ENCODE assay signal across 17 cellular contexts in the genomic region with DNA sequence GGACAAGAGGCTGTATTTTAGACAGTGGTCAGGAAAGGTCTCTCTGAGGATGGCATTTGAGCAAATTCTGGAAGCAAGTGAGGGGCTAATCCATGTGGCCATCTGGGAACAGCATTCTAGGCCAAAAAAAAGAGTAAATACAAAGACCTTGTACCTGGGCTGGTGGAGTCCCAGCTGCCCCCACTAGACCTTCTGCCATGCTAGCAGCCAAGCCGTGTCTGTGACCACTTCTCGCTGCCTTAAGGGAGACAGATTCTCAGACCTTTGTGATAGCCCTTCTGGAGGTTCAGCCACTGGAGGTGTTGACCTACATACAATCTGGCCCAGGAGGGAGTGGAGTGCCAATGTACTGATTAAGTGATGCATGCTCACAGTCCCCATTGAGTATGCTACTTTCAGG.
A peak's percentile ranks its signal among the peaks of the same experiment; 100 is the strongest.
DNase-seq lines count a peak whose midpoint lies in the region; ATAC-seq and TF ChIP-seq lines count a peak whose summit lies in the region.
"Had no signal": no experiment of that assay in that cellular context is flagged by ENCODE, and none has a peak within 500 bp of the region (broad histone marks: within the 10 kb centered on the region; RNA-seq: fewer than 3 reads in every experiment).

No MANE protein-coding gene starts in this region.

- H3K9me3 ChIP-seq in CD4-positive, alpha-beta T cell (ENCODE audit: control insufficient read depth, low read length), result peaks cover 5% of the 10 kb centered on the region
- peaks cover 19% of the 10 kb centered on the region for H3K9me3 ChIP-seq in H9 (ENCODE audit: control insufficient read depth, low read depth, low read length)
- H3K9me3 ChIP-seq: HAP-1 had no signal

- no peak overlapping the region for H2BK5ac ChIP-seq in H9 (ENCODE audit: insufficient read length, low read length)

- H2BK120ac ChIP-seq in H9 (ENCODE audit: low read depth, low read length, poor library complexity, severe bottlenecking), result no peak overlapping the region

- no peak overlapping the region for H2BK12ac ChIP-seq in H9 (ENCODE audit: insufficient read length, low read depth, low read length)

- 0 out of 2 replicates have a peak, but pooled peaks cover 2% of the 10 kb centered on the region for H3K79me2 ChIP-seq in H9 (ENCODE audit: insufficient read depth, low read length)

- H3K4me1 ChIP-seq in H9 (ENCODE audit: insufficient read depth, low read length), result no peaks in the 10 kb centered on the region
- H3K4me1 ChIP-seq: HAP-1 had no signal

- H3K27me3 ChIP-seq in CD4-positive, alpha-beta T cell (ENCODE audit: control insufficient read depth, insufficient read depth, low read length), result no peaks in the 10 kb centered on the region
- no peaks in the 10 kb centered on the region for H3K27me3 ChIP-seq in H9 (ENCODE audit: insufficient read depth, low read length)

- H3K23me2 ChIP-seq in H9 (ENCODE audit: insufficient read length, low read depth, low read length, poor library complexity, severe bottlenecking), result no peaks in the 10 kb centered on the region

- peaks cover 64% of the 10 kb centered on the region for H3K4me1 Mint-ChIP-seq in activated CD8-positive, alpha-beta T cell treated with anti-CD3 and anti-CD28 coated beads for 36 hours (ENCODE audit: low read depth)
- H3K4me1 Mint-ChIP-seq in activated CD8-positive, alpha-beta T cell treated with anti-CD3 and anti-CD28 coated beads, Interleukin-2, amount 10 ng/mL, durations not matched to agents 7 days and 5 days (ENCODE audit: low read depth), result peaks cover 41% of the 10 kb centered on the region
- H3K4me1 Mint-ChIP-seq in CD4-positive, alpha-beta T cell (ENCODE audit: low read depth), result peaks cover 60% of the 10 kb centered on the region
- peaks cover 51% of the 10 kb centered on the region for H3K4me1 Mint-ChIP-seq in activated T-helper 2 cell treated with anti-CD3 and anti-CD28 coated beads, Interferon-gamma antibody, Interleukin-2, Interleukin-4, amounts not matched to agents 10 μg/mL and 5 μg/mL and 100 μg/mL, durations not matched to agents 14 hours and 24 hours and 36 hours (ENCODE audit: low read depth)
- peaks cover 35% of the 10 kb centered on the region for H3K4me1 Mint-ChIP-seq in nephron
- H3K4me1 Mint-ChIP-seq in H9, result no peaks in the 10 kb centered on the region

- H3K27ac ChIP-seq in CD4-positive, alpha-beta T cell (ENCODE audit: low read depth, low read length), result no peak overlapping the region
- H3K27ac ChIP-seq in H9 (ENCODE audit: insufficient read length, low read depth, low read length), result no peak overlapping the region
- H3K27ac ChIP-seq: KMS-11 had no signal

- no peaks in the 10 kb centered on the region for H3K27me3 Mint-ChIP-seq in activated CD8-positive, alpha-beta T cell treated with anti-CD3 and anti-CD28 coated beads for 36 hours
- H3K27me3 Mint-ChIP-seq in activated CD8-positive, alpha-beta T cell treated with anti-CD3 and anti-CD28 coated beads, Interleukin-2, amount 10 ng/mL, durations not matched to agents 7 days and 5 days (ENCODE audit: low read depth), result no peaks in the 10 kb centered on the region
- H3K27me3 Mint-ChIP-seq in CD4-positive, alpha-beta T cell, result no peaks in the 10 kb centered on the region
- H3K27me3 Mint-ChIP-seq in activated T-helper 2 cell treated with anti-CD3 and anti-CD28 coated beads, Interferon-gamma antibody, Interleukin-2, Interleukin-4, amounts not matched to agents 10 μg/mL and 5 μg/mL and 100 μg/mL, durations not matched to agents 14 hours and 24 hours and 36 hours (ENCODE audit: low read depth), result no peaks in the 10 kb centered on the region
- H3K27me3 Mint-ChIP-seq in nephron (ENCODE audit: low read depth) (no peaks in the 10 kb centered on the region), H9 (ENCODE audit: low read depth) (no peaks in the 10 kb centered on the region)

- H2AK5ac ChIP-seq in H9 (ENCODE audit: insufficient read length, low read length), result no peak overlapping the region

- peaks cover 78% of the 10 kb centered on the region for H3K36me3 Mint-ChIP-seq in activated CD8-positive, alpha-beta T cell treated with anti-CD3 and anti-CD28 coated beads for 36 hours (ENCODE audit: low read depth)
- H3K36me3 Mint-ChIP-seq in activated CD8-positive, alpha-beta T cell treated with anti-CD3 and anti-CD28 coated beads, Interleukin-2, amount 10 ng/mL, durations not matched to agents 7 days and 5 days (ENCODE audit: low read depth), result peaks cover 9% of the 10 kb centered on the region
- H3K36me3 Mint-ChIP-seq in CD4-positive, alpha-beta T cell (ENCODE audit: low read depth), result peaks cover 6% of the 10 kb centered on the region
- peaks cover 87% of the 10 kb centered on the region for H3K36me3 Mint-ChIP-seq in activated T-helper 2 cell treated with anti-CD3 and anti-CD28 coated beads, Interferon-gamma antibody, Interleukin-2, Interleukin-4, amounts not matched to agents 10 μg/mL and 5 μg/mL and 100 μg/mL, durations not matched to agents 14 hours and 24 hours and 36 hours (ENCODE audit: low read depth)
- H3K36me3 Mint-ChIP-seq in nephron (ENCODE audit: low read depth) (no peaks in the 10 kb centered on the region), H9 (ENCODE audit: insufficient read depth in 1 of 3, low read depth in 3 of 3) (peaks cover 0 to 15% (median 2%) of the 10 kb centered on the region in 3 experiments; a peak in 4 of 7 replicates)
- H3K36me3 Mint-ChIP-seq: CD14-positive monocyte had no signal

- no peak overlapping the region for H4K91ac ChIP-seq in H9 (ENCODE audit: insufficient read length, low read depth, low read length)

- no peak overlapping the region for H2AFZ ChIP-seq in H9 (ENCODE audit: low read length)

- CTCF ChIA-PET in activated CD8-positive, alpha-beta T cell treated with anti-CD3 and anti-CD28 coated beads for 36 hours (lab: Charles Lee), result no interaction called here
- CTCF ChIA-PET in activated CD8-positive, alpha-beta T cell treated with anti-CD3 and anti-CD28 coated beads, Interleukin-2, amount 10 ng/mL, durations not matched to agents 7 days and 5 days (lab: Charles Lee), result no interaction called here
- CTCF ChIA-PET in CD4-positive, alpha-beta T cell (lab: Charles Lee), result no interaction called here

- no peak overlapping the region for H4K8ac ChIP-seq in H9 (replicated peaks; ENCODE audit: insufficient read length, low read depth, low read length)

- peaks cover 10% of the 10 kb centered on the region for H3K9me3 Mint-ChIP-seq in activated CD8-positive, alpha-beta T cell treated with anti-CD3 and anti-CD28 coated beads for 36 hours
- H3K9me3 Mint-ChIP-seq in activated CD8-positive, alpha-beta T cell treated with anti-CD3 and anti-CD28 coated beads, Interleukin-2, amount 10 ng/mL, durations not matched to agents 7 days and 5 days (ENCODE audit: insufficient read depth), result peaks cover 6% of the 10 kb centered on the region
- no peaks in the 10 kb centered on the region for H3K9me3 Mint-ChIP-seq in CD4-positive, alpha-beta T cell
- no peaks in the 10 kb centered on the region for H3K9me3 Mint-ChIP-seq in activated T-helper 2 cell treated with anti-CD3 and anti-CD28 coated beads, Interferon-gamma antibody, Interleukin-2, Interleukin-4, amounts not matched to agents 10 μg/mL and 5 μg/mL and 100 μg/mL, durations not matched to agents 14 hours and 24 hours and 36 hours
- H3K9me3 Mint-ChIP-seq in nephron, result peaks cover 17% of the 10 kb centered on the region
- H3K9me3 Mint-ChIP-seq in H9, result peaks cover 70 to 85% of the 10 kb centered on the region in 2 experiments

- H3T11ph ChIP-seq in H9 (ENCODE audit: low read length), result no peak overlapping the region

- TF ChIP-seq CTCF in activated CD8-positive, alpha-beta T cell treated with anti-CD3 and anti-CD28 coated beads for 36 hours (IDR thresholded peaks at IDR 0.05), result no peak
- TF ChIP-seq CTCF in CD4-positive, alpha-beta T cell (IDR thresholded peaks at IDR 0.05), result no peak
- TF ChIP-seq CTCF in nephron (IDR thresholded peaks at IDR 0.05; ENCODE audit: unreplicated experiment in 3 of 3) (no peak), H9 (conservative IDR thresholded peaks at IDR 0.05) (no peak)

- no peak overlapping the region for H3K14ac ChIP-seq in H9 (ENCODE audit: insufficient read depth, low read length)

- no peak overlapping the region for H3K18ac ChIP-seq in H9 (ENCODE audit: insufficient read length, low read depth, low read length)

- peak overlapping the region; percentile 100 for H3K27ac Mint-ChIP-seq in activated CD8-positive, alpha-beta T cell treated with anti-CD3 and anti-CD28 coated beads for 36 hours
- no peak overlapping the region for H3K27ac Mint-ChIP-seq in activated CD8-positive, alpha-beta T cell treated with anti-CD3 and anti-CD28 coated beads, Interleukin-2, amount 10 ng/mL, durations not matched to agents 7 days and 5 days
- H3K27ac Mint-ChIP-seq in CD4-positive, alpha-beta T cell, result peak overlapping the region; percentile 99
- peak overlapping the region; percentile 96 for H3K27ac Mint-ChIP-seq in activated T-helper 2 cell treated with anti-CD3 and anti-CD28 coated beads, Interferon-gamma antibody, Interleukin-2, Interleukin-4, amounts not matched to agents 10 μg/mL and 5 μg/mL and 100 μg/mL, durations not matched to agents 14 hours and 24 hours and 36 hours
- peak overlapping the region; percentile 53 to 66 (median 66) for H3K27ac Mint-ChIP-seq in nephron
- no peak overlapping the region for H3K27ac Mint-ChIP-seq in H9
- H3K27ac Mint-ChIP-seq: CD14-positive monocyte had no signal

- no peak overlapping the region for H3K4me2 ChIP-seq in H9 (ENCODE audit: insufficient read depth, insufficient read length, low read length)
- H3K4me2 ChIP-seq: KMS-11 had no signal

- no peak overlapping the region for H3K4ac ChIP-seq in H9 (ENCODE audit: low read depth, low read length)

- POLR2A ChIA-PET in activated CD8-positive, alpha-beta T cell treated with anti-CD3 and anti-CD28 coated beads for 36 hours (lab: Charles Lee), result interaction anchor here (1.2 kb wide), 1 partner anchor 12 kb away, joined by 4 read pairs; no protein-coding TSS in a partner anchor
- POLR2A ChIA-PET in activated CD8-positive, alpha-beta T cell treated with anti-CD3 and anti-CD28 coated beads, Interleukin-2, amount 10 ng/mL, durations not matched to agents 7 days and 5 days (lab: Charles Lee), result no interaction called here
- POLR2A ChIA-PET in CD4-positive, alpha-beta T cell (lab: Charles Lee), result interaction anchor here (0.5 to 4.8 kb wide), 2 partner anchors 13 to 45 kb away, joined by 3 to 27 read pairs; no protein-coding TSS in a partner anchor

- DNase-seq in activated CD8-positive, alpha-beta T cell treated with anti-CD3 and anti-CD28 coated beads for 36 hours, result no peak
- no peak for DNase-seq in activated CD8-positive, alpha-beta T cell treated with anti-CD3 and anti-CD28 coated beads, Interleukin-2, amount 10 ng/mL, durations not matched to agents 7 days and 5 days
- DNase-seq in CD4-positive, alpha-beta T cell, result no peak
- DNase-seq in activated T-helper 2 cell treated with anti-CD3 and anti-CD28 coated beads, Interferon-gamma antibody, Interleukin-2, Interleukin-4, amounts not matched to agents 10 μg/mL and 5 μg/mL and 100 μg/mL, durations not matched to agents 14 hours and 24 hours and 36 hours (ENCODE audit: low spot score), result no peak
- no peak for DNase-seq in H9
- no peak for DNase-seq in NCI-H226
- DNase-seq: Calu3, NCI-H1092, NCI-H2107, NCI-H345, NCI-H526 treated with DMSO at 0.1 percent for 48 hours had no signal

- H3K56ac ChIP-seq in H9 (ENCODE audit: insufficient read length, low read depth, low read length), result no peak overlapping the region

- no peak overlapping the region for H2BK20ac ChIP-seq in H9 (ENCODE audit: low read depth, low read length, poor library complexity, severe bottlenecking)

- no CpG with 5 or more reads among the region's 2 CpGs for WGBS in H9 (ENCODE audit: extremely low coverage, insufficient read length, low lambda C conversion rate)

- H3K4me3 Mint-ChIP-seq in activated CD8-positive, alpha-beta T cell treated with anti-CD3 and anti-CD28 coated beads for 36 hours, result no peak overlapping the region
- no peak overlapping the region for H3K4me3 Mint-ChIP-seq in activated CD8-positive, alpha-beta T cell treated with anti-CD3 and anti-CD28 coated beads, Interleukin-2, amount 10 ng/mL, durations not matched to agents 7 days and 5 days
- H3K4me3 Mint-ChIP-seq in CD4-positive, alpha-beta T cell, result no peak overlapping the region
- H3K4me3 Mint-ChIP-seq in activated T-helper 2 cell treated with anti-CD3 and anti-CD28 coated beads, Interferon-gamma antibody, Interleukin-2, Interleukin-4, amounts not matched to agents 10 μg/mL and 5 μg/mL and 100 μg/mL, durations not matched to agents 14 hours and 24 hours and 36 hours (ENCODE audit: low read depth), result no peak overlapping the region
- no peak overlapping the region for H3K4me3 Mint-ChIP-seq in nephron
- H3K4me3 Mint-ChIP-seq in H9, result no peak overlapping the region
- H3K4me3 Mint-ChIP-seq: CD14-positive monocyte had no signal

- ATAC-seq in activated CD8-positive, alpha-beta T cell treated with anti-CD3 and anti-CD28 coated beads for 36 hours, result no peak
- no peak for ATAC-seq in activated CD8-positive, alpha-beta T cell treated with anti-CD3 and anti-CD28 coated beads, Interleukin-2, amount 10 ng/mL, durations not matched to agents 7 days and 5 days
- no peak for ATAC-seq in CD4-positive, alpha-beta T cell (ENCODE audit: poor library complexity)
- ATAC-seq: GM12878, HepG2 had no signal

- H4K20me1 ChIP-seq in H9 (ENCODE audit: control insufficient read depth, insufficient read depth, insufficient read length), result no peaks in the 10 kb centered on the region

- no peak overlapping the region for H3K9ac ChIP-seq in H9 (ENCODE audit: extremely low read depth, insufficient read length, low read length)
- H3K9ac ChIP-seq: KMS-11 had no signal

- H2BK15ac ChIP-seq in H9 (ENCODE audit: low read depth, low read length), result no peak overlapping the region

- intact Hi-C loops in activated CD8-positive, alpha-beta T cell treated with anti-CD3 and anti-CD28 coated beads for 36 hours (cut with micrococcal nuclease), result no loop called here
- intact Hi-C loops in CD4-positive, alpha-beta T cell (cut with DNase I, micrococcal nuclease), result no loop called here
- intact Hi-C loops in activated T-helper 2 cell treated with anti-CD3 and anti-CD28 coated beads, Interferon-gamma antibody, Interleukin-2, Interleukin-4, amounts not matched to agents 10 μg/mL and 5 μg/mL and 100 μg/mL, durations not matched to agents 14 hours and 24 hours and 36 hours (cut with micrococcal nuclease), result no loop called here

- no peak overlapping the region for H3K23ac ChIP-seq in H9 (ENCODE audit: insufficient read length, low read depth, low read length)

- H3K79me1 ChIP-seq in H9 (ENCODE audit: insufficient read depth, low read depth, low read length, poor library complexity, severe bottlenecking), result no peaks in the 10 kb centered on the region

- H4K5ac ChIP-seq in H9 (ENCODE audit: insufficient read length, low read depth, low read length), result no peak overlapping the region

Comparison
In these comparisons a context has a peak if more than half of its experiments do, and no peak if none do; other contexts are left out.
1. H3K27ac Mint-ChIP-seq: peak in activated CD8-positive, alpha-beta T cell treated with anti-CD3 and anti-CD28 coated beads for 36 hours (single experiment), CD4-positive, alpha-beta T cell (single experiment), activated T-helper 2 cell treated with anti-CD3 and anti-CD28 coated beads, Interferon-gamma antibody, Interleukin-2, Interleukin-4, amounts not matched to agents 10 μg/mL and 5 μg/mL and 100 μg/mL, durations not matched to agents 14 hours and 24 hours and 36 hours (single experiment) and nephron (3 of 3); none in activated CD8-positive, alpha-beta T cell treated with anti-CD3 and anti-CD28 coated beads, Interleukin-2, amount 10 ng/mL, durations not matched to agents 7 days and 5 days (single experiment) and H9 (0 of 3).